In genomic region chr12:93862424-93862823, GRCh38 we compare ENCODE assay signal across 16 cellular contexts.
DNase-seq lines count a peak whose midpoint lies in the region; ATAC-seq, FAIRE-seq and TF ChIP-seq lines count a peak whose summit lies in the region.
"Had no signal": no experiment of that assay in that cellular context is flagged by ENCODE, and none has a peak within 500 bp of the region (broad histone marks: within the 10 kb centered on the region; RNA-seq: fewer than 3 reads in every experiment).

No MANE protein-coding gene starts in this region.

- H3K9me3 ChIP-seq in GM23248 (ENCODE audit: low read depth), result peaks cover 11% of the 10 kb centered on the region
- H3K9me3 ChIP-seq in astrocyte (ENCODE audit: insufficient read depth, low read depth, low read length), result peaks cover 22% of the 10 kb centered on the region

- WGBS in GM23248 (ENCODE audit: low coverage in 1 of 2, low lambda C conversion rate in 2 of 2, missing lambda C conversion rate in 2 of 2), 2 experiments, result 85 to 94% methylated on average over 1 of the region's 1 CpG

- no peak overlapping the region for H3K27ac ChIP-seq in GM23248
- no peak overlapping the region for H3K27ac ChIP-seq in astrocyte (ENCODE audit: low read depth, low read length)

- H3K27me3 ChIP-seq in GM23248 (replicated peaks; ENCODE audit: insufficient read depth) (no peaks in the 10 kb centered on the region), astrocyte (ENCODE audit: insufficient read depth, low read length) (no peaks in the 10 kb centered on the region)

- no peak overlapping the region for H3K4me2 ChIP-seq in GM23248 (ENCODE audit: unreplicated experiment)
- no peak overlapping the region for H3K4me2 ChIP-seq in astrocyte (ENCODE audit: low read length)
- H3K4me2 ChIP-seq: GM23338 had no signal

- in situ Hi-C loops in GM23248 (cut with MboI), result no loop called here

- H3K79me2 ChIP-seq in GM23248 (ENCODE audit: insufficient read depth) (no peaks in the 10 kb centered on the region), astrocyte (ENCODE audit: insufficient read depth, low read length) (no peaks in the 10 kb centered on the region)

- no peak overlapping the region for H3K4me3 Mint-ChIP-seq in astrocyte (ENCODE audit: unreplicated experiment)
- no peak overlapping the region for H3K4me3 Mint-ChIP-seq in activated CD4-positive, alpha-beta memory T cell treated with anti-CD3 and anti-CD28 coated beads for 36 hours
- H3K4me3 Mint-ChIP-seq: B cell; CD4-positive, CD25-positive, alpha-beta regulatory T cell; GM23338 had no signal

- H3K4me3 ChIP-seq in AG10803 (ENCODE audit: low read length) (no peak overlapping the region), GM23248 (no peak overlapping the region), astrocyte (ENCODE audit: insufficient read depth, low read depth, low read length) (no peak overlapping the region)
- H3K4me3 ChIP-seq: GM23338 had no signal

- H3F3A ChIP-seq in GM23248 (ENCODE audit: insufficient read depth), result 0 out of 2 replicates have a peak, but pooled peaks cover 8% of the 10 kb centered on the region

- H3K36me3 Mint-ChIP-seq in astrocyte (ENCODE audit: low read depth, unreplicated experiment), result peaks cover 3% of the 10 kb centered on the region
- H3K36me3 Mint-ChIP-seq in activated CD4-positive, alpha-beta memory T cell treated with anti-CD3 and anti-CD28 coated beads for 36 hours, result peaks cover 17% of the 10 kb centered on the region

- H4K20me1 ChIP-seq in GM23248 (ENCODE audit: insufficient read depth) (no peaks in the 10 kb centered on the region), astrocyte (ENCODE audit: insufficient read depth, low read length) (no peaks in the 10 kb centered on the region)

- peaks cover 2% of the 10 kb centered on the region for H3K4me1 Mint-ChIP-seq in astrocyte (ENCODE audit: low read depth, unreplicated experiment)
- peaks cover 10% of the 10 kb centered on the region for H3K4me1 Mint-ChIP-seq in activated CD4-positive, alpha-beta memory T cell treated with anti-CD3 and anti-CD28 coated beads for 36 hours (ENCODE audit: low read depth)
- H3K4me1 Mint-ChIP-seq: B cell, GM23338 had no signal

- peak; percentile 68 for DNase-seq in AG10803 (ENCODE audit: low read depth)
- peak; percentile 59 for DNase-seq in GM23248
- peak; percentile 35 for DNase-seq in astrocyte (ENCODE audit: low read depth)
- DNase-seq in fibroblast of peridontal ligament (ENCODE audit: extremely low read depth), result peak; percentile 55
- DNase-seq in activated CD4-positive, alpha-beta memory T cell treated with anti-CD3 and anti-CD28 coated beads for 36 hours, result no peak
- DNase-seq in inferior parietal cortex (ENCODE audit: extremely low spot score), result no peak
- DNase-seq: CD4-positive, CD25-positive, alpha-beta regulatory T cell; MV-4-11; NCI-H1417 treated with DMSO at 0.1 percent for 48 hours; NCI-H1930; NCI-H526 treated with DMSO at 0.1 percent for 48 hours; OCI-M1; SIG-M5 had no signal

- H3K27ac Mint-ChIP-seq in astrocyte (ENCODE audit: unreplicated experiment), result no peak overlapping the region
- H3K27ac Mint-ChIP-seq in activated CD4-positive, alpha-beta memory T cell treated with anti-CD3 and anti-CD28 coated beads for 36 hours, result no peak overlapping the region
- H3K27ac Mint-ChIP-seq: B cell, GM23338 had no signal

- H3K9ac ChIP-seq in GM23248 (no peak overlapping the region), astrocyte (ENCODE audit: low read length) (no peak overlapping the region)

- intact Hi-C loops in activated CD4-positive, alpha-beta memory T cell treated with anti-CD3 and anti-CD28 coated beads for 36 hours (cut with micrococcal nuclease), result no loop called here

- TF ChIP-seq CTCF in AG10803 (conservative IDR thresholded peaks at IDR 0.05; ENCODE audit: low read length) (no peak), astrocyte (IDR thresholded peaks at IDR 0.05; ENCODE audit: insufficient read depth, low read depth, low read length) (no peak)

- peaks cover 10% of the 10 kb centered on the region for H3K4me1 ChIP-seq in GM23248 (ENCODE audit: insufficient read depth)
- no peaks in the 10 kb centered on the region for H3K4me1 ChIP-seq in astrocyte (ENCODE audit: insufficient read depth, low read length)

- H3K27me3 Mint-ChIP-seq in astrocyte (ENCODE audit: low read depth, unreplicated experiment), result peaks cover 2% of the 10 kb centered on the region
- no peaks in the 10 kb centered on the region for H3K27me3 Mint-ChIP-seq in activated CD4-positive, alpha-beta memory T cell treated with anti-CD3 and anti-CD28 coated beads for 36 hours
- H3K27me3 Mint-ChIP-seq: B cell; CD4-positive, CD25-positive, alpha-beta regulatory T cell had no signal

- H3K9me2 ChIP-seq in GM23248 (ENCODE audit: insufficient read depth), result no peaks in the 10 kb centered on the region

- H3K9me3 Mint-ChIP-seq in astrocyte (ENCODE audit: unreplicated experiment), result peaks cover 18% of the 10 kb centered on the region
- peaks cover 29% of the 10 kb centered on the region for H3K9me3 Mint-ChIP-seq in activated CD4-positive, alpha-beta memory T cell treated with anti-CD3 and anti-CD28 coated beads for 36 hours

- CTCF ChIA-PET in activated CD4-positive, alpha-beta memory T cell treated with anti-CD3 and anti-CD28 coated beads for 36 hours (lab: Charles Lee), result no interaction called here

- POLR2A ChIA-PET in activated CD4-positive, alpha-beta memory T cell treated with anti-CD3 and anti-CD28 coated beads for 36 hours (lab: Charles Lee), result no interaction called here

- peak overlapping the region; percentile 31; the same call in 1 of the 2 replicates for H2AFZ ChIP-seq in GM23248
- no peak overlapping the region for H2AFZ ChIP-seq in astrocyte (ENCODE audit: low read depth, low read length)
- H2AFZ ChIP-seq: GM23338 had no signal

- no peak for ATAC-seq in HG03196 (IDR thresholded peaks at IDR 0.05; ENCODE audit: unreplicated experiment)
- ATAC-seq: GM23338 had no signal

- H3K36me3 ChIP-seq in GM23248 (ENCODE audit: low read depth) (no peaks in the 10 kb centered on the region), astrocyte (ENCODE audit: insufficient read depth, low read length) (no peaks in the 10 kb centered on the region)

- FAIRE-seq in astrocyte (lab: Jason Lieb, UNC), result no peak

Comparison
In these comparisons a context has a peak if more than half of its experiments do, and no peak if none do; other contexts are left out.
1. DNase-seq: peak in AG10803 (single experiment), GM23248 (single experiment), astrocyte (single experiment) and fibroblast of peridontal ligament (single experiment); none in activated CD4-positive, alpha-beta memory T cell treated with anti-CD3 and anti-CD28 coated beads for 36 hours (single experiment) and inferior parietal cortex (single experiment).